In genomic region chr9:86405926-86406325, GRCh38 we compare ENCODE assay signal across 1 cellular context.
TF ChIP-seq lines count a peak whose summit lies in the region.

No MANE protein-coding gene starts in this region.

TF ChIP-seq in IMR-90, 13 proteins besides CTCF, POLR2A, EP300 and RAD21 (continued from another document):
- no peak for TF ChIP-seq SMC3 (IDR thresholded peaks at IDR 0.05; ENCODE audit: low read depth, low read length)
- peak; percentile 32; the same call in 1 of the 2 replicates for TF ChIP-seq CEBPB (IDR thresholded peaks at IDR 0.05; ENCODE audit: low read depth, low read length)
- no peak for TF ChIP-seq CHD1 (IDR thresholded peaks at IDR 0.05; ENCODE audit: low read depth, low read length)
- peak; percentile 39; the same call in 1 of the 2 replicates for TF ChIP-seq NFE2L2 (IDR thresholded peaks at IDR 0.05; ENCODE audit: low read depth, low read length)
- no peak for TF ChIP-seq RFX5 (IDR thresholded peaks at IDR 0.05; ENCODE audit: low read depth, low read length)
